12 cellular contexts compared by ENCODE assay signal in genomic region chr19:7355151-7355845, GRCh38. TPM values are rescaled to one million over a fixed set of nuclear protein-coding genes. Genes with fewer than 3 reads are reported as not detected.
A peak's percentile ranks its signal among the peaks of the same experiment; 100 is the strongest.
DNase-seq lines count a peak whose midpoint lies in the region; ATAC-seq, FAIRE-seq and TF ChIP-seq lines count a peak whose summit lies in the region.
"Had no signal": no experiment of that assay in that cellular context is flagged by ENCODE, and none has a peak within 500 bp of the region (broad histone marks: within the 10 kb centered on the region; RNA-seq: fewer than 3 reads in every experiment).

No MANE protein-coding gene starts in this region.

- H3K4me3 ChIP-seq in Caco-2 (ENCODE audit: low read depth, low read length) (no peak overlapping the region), esophagus muscularis mucosa (peak overlapping the region in 3 of 4 donors; percentile 31 to 42 (median 36)), rectal smooth muscle tissue (ENCODE audit: low read length) (peak overlapping the region; percentile 38)
- H3K4me3 ChIP-seq: K562, suprapubic skin had no signal

- ATAC-seq in HG03521 (IDR thresholded peaks at IDR 0.05; ENCODE audit: unreplicated experiment): no peak
- no peak for ATAC-seq in GM19455 (IDR thresholded peaks at IDR 0.05; ENCODE audit: unreplicated experiment)

- WGBS in esophagus muscularis mucosa: 71% methylated on average over 4 of the region's 14 CpGs

- TF ChIP-seq CTCF in Caco-2 (IDR thresholded peaks at IDR 0.05; ENCODE audit: insufficient read depth in 1 of 2, low read depth in 1 of 2, low read length in 1 of 2, severe bottlenecking in 1 of 2, unreplicated experiment in 1 of 2) (no peak), esophagus muscularis mucosa (IDR thresholded peaks at IDR 0.05) (no peak), D721Med (IDR thresholded peaks at IDR 0.05; ENCODE audit: insufficient read depth, missing control alignments) (no peak)

- no peak for TF ChIP-seq EP300 in esophagus muscularis mucosa (IDR thresholded peaks at IDR 0.05)

- no peak for TF ChIP-seq POLR2A in esophagus muscularis mucosa (IDR thresholded peaks at IDR 0.05; ENCODE audit: low read depth)

- no peak for DNase-seq in Caco-2
- DNase-seq in NCI-H226: peak; percentile 28
- DNase-seq in esophagus muscularis mucosa (ENCODE audit: extremely low spot score): no peak
- DNase-seq in NAMALWA (ENCODE audit: low spot score): no peak
- no peak for DNase-seq in D721Med (ENCODE audit: insufficient read length, low spot score)
- DNase-seq: DND-41, NCI-H2171 had no signal

- H3K27me3 ChIP-seq in Caco-2 (replicated peaks; ENCODE audit: control insufficient read depth, insufficient read depth, low read length): no peaks in the 10 kb centered on the region
- no peaks in the 10 kb centered on the region for H3K27me3 ChIP-seq in esophagus muscularis mucosa
- no peaks in the 10 kb centered on the region for H3K27me3 ChIP-seq in rectal smooth muscle tissue (ENCODE audit: control insufficient read depth, insufficient read depth, low read length)
- H3K27me3 ChIP-seq: suprapubic skin had no signal

- H3K36me3 ChIP-seq in Caco-2 (ENCODE audit: control insufficient read depth, insufficient read depth, low read length) (no peaks in the 10 kb centered on the region), esophagus muscularis mucosa (no peaks in the 10 kb centered on the region), rectal smooth muscle tissue (ENCODE audit: control insufficient read depth, insufficient read depth, low read length) (no peaks in the 10 kb centered on the region)
- H3K36me3 ChIP-seq: suprapubic skin had no signal

- peaks cover 3% of the 10 kb centered on the region for H3K27me3 Mint-ChIP-seq in Caco-2 (ENCODE audit: insufficient read depth, unreplicated experiment)

- H3K9me3 Mint-ChIP-seq in Caco-2 (ENCODE audit: unreplicated experiment): peaks cover 11% of the 10 kb centered on the region

- peaks cover 12% of the 10 kb centered on the region for H3K4me1 Mint-ChIP-seq in Caco-2 (ENCODE audit: low read depth, unreplicated experiment)

- intact Hi-C loops in Caco-2 (cut with micrococcal nuclease; ENCODE audit: unreplicated experiment): no loop called here
- intact Hi-C loops in esophagus muscularis mucosa (cut with DNase I): loop anchor here (2.0 to 10.0 kb wide), 3 partner anchors 26 to 450 kb away; partner anchors contain the start of gene PNPLA6

- H3K4me1 ChIP-seq in Caco-2 (no peaks in the 10 kb centered on the region), esophagus muscularis mucosa (peaks cover 0 to 20% (median 2%) of the 10 kb centered on the region in 4 donors), rectal smooth muscle tissue (ENCODE audit: control insufficient read depth, insufficient read depth, low read length) (peaks cover 8% of the 10 kb centered on the region)
- H3K4me1 ChIP-seq: suprapubic skin had no signal

- no peaks in the 10 kb centered on the region for H3K9me3 ChIP-seq in Caco-2
- peaks cover 0 to 10% (median 7%) of the 10 kb centered on the region in 4 donors for H3K9me3 ChIP-seq in esophagus muscularis mucosa
- H3K9me3 ChIP-seq: suprapubic skin had no signal

- BruUV-seq in Caco-2 (replicated peaks; lab: Mats Ljungman, UMichigan): no TSS peak

- no peak for FAIRE-seq in D721Med (lab: Jason Lieb, UNC)

- peak overlapping the region in 2 of 4 donors; percentile 48 to 65 for H3K27ac ChIP-seq in esophagus muscularis mucosa (replicated peaks in 1 of 4)
- H3K27ac ChIP-seq in rectal smooth muscle tissue (ENCODE audit: low read depth, low read length): peak overlapping the region; percentile 79
- H3K27ac ChIP-seq: suprapubic skin had no signal

- no peak overlapping the region for H3K4me3 Mint-ChIP-seq in Caco-2 (ENCODE audit: unreplicated experiment)

- POLR2A ChIA-PET in Caco-2 (lab: Charles Lee): no interaction called here

- CTCF ChIA-PET in Caco-2 (lab: Charles Lee): interaction anchor here (0.6 to 2.7 kb wide), 5 partner anchors 12 to 183 kb away, joined by 3 to 18 read pairs (median 5); no protein-coding TSS in a partner anchor

- peak overlapping the region; percentile 33 for H3K27ac Mint-ChIP-seq in Caco-2 (ENCODE audit: unreplicated experiment)

- no peaks in the 10 kb centered on the region for H3K36me3 Mint-ChIP-seq in Caco-2 (ENCODE audit: insufficient read depth, unreplicated experiment)

- H3K9ac ChIP-seq in rectal smooth muscle tissue (ENCODE audit: low read length): peak overlapping the region; percentile 42

RNA-seq across cellular contexts. Expression of gene ARHGEF18, which starts 6.6 kb away (rescaled TPM):
- total RNA-seq in Caco-2 (2022): 50.4 and 53.1 TPM in 2 replicates
- total RNA-seq in esophagus muscularis mucosa: 10 to 100 TPM; 25.0 to 40.3 (median 29.4) TPM
